Comparison of ENCODE assay signal across 11 cellular contexts in the genomic region with DNA sequence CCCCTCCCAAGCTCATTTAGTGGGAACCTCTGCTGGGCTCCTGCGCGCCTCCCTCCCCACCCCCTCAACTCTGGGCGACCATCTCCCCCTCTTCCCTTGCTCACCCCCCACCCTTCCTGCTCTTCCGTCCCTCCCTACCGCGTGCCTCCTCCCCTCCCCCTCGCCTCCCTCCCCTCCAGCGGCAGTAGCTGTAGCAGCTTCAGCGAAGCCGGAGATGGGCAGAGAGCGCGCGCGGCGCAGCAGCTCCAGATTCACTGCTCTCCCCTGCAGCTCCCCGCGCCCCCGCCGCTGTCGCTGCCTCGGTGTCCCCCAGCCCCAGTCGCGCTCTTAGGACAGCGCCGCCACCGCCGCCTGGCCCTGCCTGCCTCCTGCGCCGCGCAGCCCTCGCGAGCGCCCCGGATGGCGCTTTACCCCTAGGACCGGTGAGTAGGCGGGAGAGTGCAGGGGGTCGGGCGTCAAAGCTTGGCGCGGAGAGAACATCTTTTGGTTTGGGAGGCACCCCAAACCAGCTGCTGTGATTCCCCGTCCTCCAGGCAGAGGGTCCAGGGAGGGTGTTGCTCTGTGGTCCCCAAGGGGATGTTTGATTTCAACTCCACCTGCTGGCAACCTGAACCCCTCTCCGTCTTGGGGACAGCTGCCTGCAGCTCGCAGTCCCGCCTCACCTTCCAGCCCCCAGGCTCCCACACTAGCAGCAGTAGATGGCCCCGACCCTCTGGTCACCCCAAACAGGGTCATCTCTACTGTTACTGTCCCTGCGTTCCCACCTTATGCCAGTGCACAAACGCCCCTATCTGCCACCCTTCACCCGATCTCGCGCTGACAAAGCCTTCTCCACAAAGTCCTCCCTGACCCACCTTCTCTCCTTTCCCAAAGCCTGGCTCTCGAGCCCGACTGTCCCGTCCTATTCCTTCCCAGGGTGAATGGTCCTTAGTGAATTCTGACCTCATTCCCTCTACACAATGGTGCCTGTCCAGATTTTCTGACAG. TPM values are rescaled to one million over a fixed set of nuclear protein-coding genes. Genes with fewer than 3 reads are reported as not detected.
DNase-seq lines count a peak whose midpoint lies in the region; ATAC-seq and TF ChIP-seq lines count a peak whose summit lies in the region.
"Had no signal": no experiment of that assay in that cellular context is flagged by ENCODE, and none has a peak within 500 bp of the region (broad histone marks: within the 10 kb centered on the region; RNA-seq: fewer than 3 reads in every experiment).

Gene FUT9, plus strand, starts transcription at position 184 of the 986 bp plus-strand sequence. CDS start 187,182 bp downstream, outside the sequence.

- H3F3A ChIP-seq in MM.1S (ENCODE audit: insufficient read depth, low read length): no peaks in the 10 kb centered on the region

- H3K9ac ChIP-seq in MM.1S (ENCODE audit: low read length): peak within 1 kb of the TSS; percentile 59
- H3K9ac ChIP-seq in iPS-15b (ENCODE audit: low read depth, low read length): peak within 1 kb of the TSS; percentile 70

- H3K27me3 ChIP-seq in MM.1S (replicated peaks; ENCODE audit: insufficient read depth, low read length): no peaks in the 10 kb centered on the region
- peaks cover 12% of the 10 kb centered on the region for H3K27me3 ChIP-seq in Panc1 (ENCODE audit: control insufficient read depth, insufficient read depth, low read length)
- peaks cover 33% of the 10 kb centered on the region for H3K27me3 ChIP-seq in iPS-15b (ENCODE audit: control insufficient read depth, insufficient read depth, low read length)
- H3K27me3 ChIP-seq in spleen (replicated peaks in 1 of 7): peaks cover 0 to 34% (median 9%) of the 10 kb centered on the region in 7 donors
- H3K27me3 ChIP-seq: Peyer's patch had no signal

- H3K9me3 ChIP-seq in MM.1S (replicated peaks; ENCODE audit: insufficient read depth, low read length) (no peaks in the 10 kb centered on the region), Panc1 (ENCODE audit: control insufficient read depth, insufficient read depth, low read depth, low read length) (no peaks in the 10 kb centered on the region), iPS-15b (ENCODE audit: control insufficient read depth, insufficient read depth, low read length) (no peaks in the 10 kb centered on the region), spleen (no peaks in the 10 kb centered on the region)
- H3K9me3 ChIP-seq: Peyer's patch had no signal

- no peaks in the 10 kb centered on the region for H3K4me1 ChIP-seq in MM.1S (ENCODE audit: low read length)
- no peaks in the 10 kb centered on the region; the same call in 1 of the 2 replicates for H3K4me1 ChIP-seq in Panc1 (ENCODE audit: control insufficient read depth, insufficient read depth, low read length)
- H3K4me1 ChIP-seq in iPS-15b (ENCODE audit: control insufficient read depth, insufficient read depth, low read length): peaks cover 7% of the 10 kb centered on the region
- H3K4me1 ChIP-seq in spleen: peaks cover 0 to 7% (median 0%) of the 10 kb centered on the region in 6 donors
- H3K4me1 ChIP-seq: Peyer's patch had no signal

- H3K4me3 ChIP-seq in MM.1S (ENCODE audit: low read length) (peak within 1 kb of the TSS; percentile 64), Panc1 (ENCODE audit: low read depth in 2 of 2, low read length in 2 of 2) (peak within 1 kb of the TSS; percentile 26 to 34), iPS-15b (ENCODE audit: low read depth, low read length) (peak within 1 kb of the TSS; percentile 90), spleen (no peak within 1 kb of the TSS)
- H3K4me3 ChIP-seq: Peyer's patch had no signal

- intact Hi-C loops in Panc1 (cut with micrococcal nuclease; ENCODE audit: unreplicated experiment) (no loop called here), spleen (cut with DNase I; ENCODE audit: low total_unique reads) (no loop called here)

- peak; percentile 34 for DNase-seq in MM.1S
- no peak for DNase-seq in Panc1 (ENCODE audit: low read depth, low spot score)
- DNase-seq in spleen: peak; percentile 52
- no peak for DNase-seq in SW 1271 (lab: John Stamatoyannopoulos, UW)
- no peak for DNase-seq in activated naive CD4-positive, alpha-beta T cell treated with anti-CD3 and anti-CD28 coated beads, Interleukin-2, amount 10 ng/mL, durations not matched to agents 7 days and 5 days
- DNase-seq in OCI-M2 (lab: John Stamatoyannopoulos, UW; ENCODE audit: unreplicated experiment): no peak
- no peak for DNase-seq in activated CD4-positive, alpha-beta T cell treated with anti-CD3 and anti-CD28 coated beads, Interleukin-2, amount 50 U/mL, for 48 hours
- DNase-seq: activated gamma-delta T cell, immature natural killer cell had no signal

- H3K27ac Mint-ChIP-seq in activated naive CD4-positive, alpha-beta T cell treated with anti-CD3 and anti-CD28 coated beads, Interleukin-2, amount 10 ng/mL, durations not matched to agents 7 days and 5 days: no peak within 1 kb of the TSS
- H3K27ac Mint-ChIP-seq: immature natural killer cell had no signal

- POLR2A ChIA-PET in Panc1 (lab: Charles Lee): interaction anchor here (0.6 kb wide), 1 partner anchor 21 kb away, joined by 9 read pairs; no protein-coding TSS in a partner anchor

- H3K27ac ChIP-seq in MM.1S (ENCODE audit: low read length) (peak within 1 kb of the TSS; percentile 50; the same call in 1 of the 2 replicates), Panc1 (ENCODE audit: low read length) (no peak within 1 kb of the TSS), spleen (no peak within 1 kb of the TSS)
- H3K27ac ChIP-seq: Peyer's patch had no signal

- in situ Hi-C loops in Panc1 (cut with HindIII; ENCODE audit: low pct_unique_long_range_greater_than_20kb, low sequenced_read_pairs): no loop called here

- no peak within 1 kb of the TSS for H3K4me3 Mint-ChIP-seq in activated naive CD4-positive, alpha-beta T cell treated with anti-CD3 and anti-CD28 coated beads, Interleukin-2, amount 10 ng/mL, durations not matched to agents 7 days and 5 days
- H3K4me3 Mint-ChIP-seq: immature natural killer cell had no signal

- no peaks in the 10 kb centered on the region for H3K36me3 ChIP-seq in MM.1S (replicated peaks; ENCODE audit: insufficient read depth, low read length)
- H3K36me3 ChIP-seq in Panc1 (ENCODE audit: control insufficient read depth, insufficient read depth, low read length): no peaks in the 10 kb centered on the region
- no peaks in the 10 kb centered on the region for H3K36me3 ChIP-seq in iPS-15b (ENCODE audit: control insufficient read depth, insufficient read depth, low read length)
- H3K36me3 ChIP-seq in spleen: no peaks in the 10 kb centered on the region
- H3K36me3 ChIP-seq: Peyer's patch had no signal

- no peaks in the 10 kb centered on the region for H3K9me3 Mint-ChIP-seq in activated naive CD4-positive, alpha-beta T cell treated with anti-CD3 and anti-CD28 coated beads, Interleukin-2, amount 10 ng/mL, durations not matched to agents 7 days and 5 days

- no peaks in the 10 kb centered on the region for H3K9me2 ChIP-seq in MM.1S (replicated peaks; ENCODE audit: insufficient read depth, low read length)

- no peaks in the 10 kb centered on the region for H3K36me3 Mint-ChIP-seq in activated naive CD4-positive, alpha-beta T cell treated with anti-CD3 and anti-CD28 coated beads, Interleukin-2, amount 10 ng/mL, durations not matched to agents 7 days and 5 days
- H3K36me3 Mint-ChIP-seq: immature natural killer cell had no signal

- no peaks in the 10 kb centered on the region for H3K4me1 Mint-ChIP-seq in activated naive CD4-positive, alpha-beta T cell treated with anti-CD3 and anti-CD28 coated beads, Interleukin-2, amount 10 ng/mL, durations not matched to agents 7 days and 5 days
- H3K4me1 Mint-ChIP-seq: immature natural killer cell had no signal

- CTCF ChIA-PET in Panc1 (lab: Charles Lee): interaction anchor here (0.6 kb wide), 1 partner anchor 466 kb away, joined by 5 read pairs; no protein-coding TSS in a partner anchor
- CTCF ChIA-PET in activated naive CD4-positive, alpha-beta T cell treated with anti-CD3 and anti-CD28 coated beads, Interleukin-2, amount 10 ng/mL, durations not matched to agents 7 days and 5 days (lab: Charles Lee): no interaction called here

- peak within 1 kb of the TSS; percentile 63 for H2AFZ ChIP-seq in MM.1S (ENCODE audit: low read length)

- TF ChIP-seq POLR2A in spleen (IDR thresholded peaks at IDR 0.05): no peak

- peak; percentile 82 for ATAC-seq in Panc1

- no TSS peak for BruUV-seq in Panc1 (replicated peaks; lab: Mats Ljungman, UMichigan)

- WGBS in spleen, 5 donors: 3 to 7% (median 7%) methylated on average over 19 to 54 of the region's 54 CpGs

- peaks cover 20% of the 10 kb centered on the region for H3K27me3 Mint-ChIP-seq in activated naive CD4-positive, alpha-beta T cell treated with anti-CD3 and anti-CD28 coated beads, Interleukin-2, amount 10 ng/mL, durations not matched to agents 7 days and 5 days

- H3K4me2 ChIP-seq in MM.1S (ENCODE audit: low read depth, low read length): peak within 1 kb of the TSS; percentile 70

- TF ChIP-seq CTCF in MM.1S (IDR thresholded peaks at IDR 0.05; ENCODE audit: low read length) (peak; percentile 33), Panc1 (IDR thresholded peaks at IDR 0.05) (peak; percentile 20), spleen (IDR thresholded peaks at IDR 0.05 in 8 of 11, conservative IDR thresholded peaks at IDR 0.05 in 3 of 11) (no peak)

- no peaks in the 10 kb centered on the region for H4K20me1 ChIP-seq in MM.1S (ENCODE audit: insufficient read depth, low read length)

- no peaks in the 10 kb centered on the region for H3K79me2 ChIP-seq in MM.1S (ENCODE audit: low read length)

RNA-seq across cellular contexts. Expression of gene FUT9, which starts in this region (rescaled TPM):
- not detected for total RNA-seq in Panc1 (2021; ENCODE audit: unreplicated experiment)
- 0.02 TPM for polyA plus RNA-seq in Panc1 (2012; ENCODE audit: insufficient read length)
- not detected for total RNA-seq in spleen
- under 1 TPM in 1 of 3 donors, not detected in 2; under 0.01 TPM for polyA plus RNA-seq in spleen
- total RNA-seq: Peyer's patch had no signal
- polyA plus RNA-seq: immature natural killer cell had no signal

Comparison
In these comparisons a context has a peak if more than half of its experiments do, and no peak if none do; other contexts are left out.
1. Peak in ATAC-seq and H3K4me3 ChIP-seq in Panc1; RNA of the gene not detected or under 1 TPM.
2. Peak in DNase-seq in spleen; RNA of the gene not detected or under 1 TPM.
3. H3K4me3 ChIP-seq: peak in MM.1S (single experiment) and iPS-15b (single experiment); none in spleen (0 of 8).
4. CTCF ChIP-seq: peak in MM.1S (single experiment) and Panc1 (single experiment); none in spleen (0 of 11).